In the genomic region with DNA sequence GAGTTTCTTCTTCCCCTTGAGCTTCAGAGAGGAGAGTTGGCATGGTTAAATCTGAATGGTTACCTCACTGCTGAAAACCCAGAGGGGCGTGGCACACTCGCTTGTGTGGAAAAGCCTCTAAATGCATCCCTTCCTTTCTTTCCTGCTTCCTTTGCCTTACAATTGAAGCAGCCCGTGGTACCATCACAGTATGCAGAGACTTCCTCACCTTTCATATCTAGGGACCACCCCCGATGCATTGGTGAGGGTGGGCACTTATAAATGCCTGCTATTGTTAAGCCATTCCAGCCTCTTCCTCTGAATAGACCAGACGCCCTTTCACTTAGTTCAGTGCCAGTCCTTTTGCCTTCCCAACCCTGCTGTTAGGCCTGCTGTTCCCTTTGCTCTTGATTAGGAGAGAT, we compare ENCODE assay signal across 15 cellular contexts. TPM values are rescaled to one million over a fixed set of nuclear protein-coding genes. Genes with fewer than 3 reads are reported as not detected.
DNase-seq lines count a peak whose midpoint lies in the region; ATAC-seq and TF ChIP-seq lines count a peak whose summit lies in the region.
"Had no signal": no experiment of that assay in that cellular context is flagged by ENCODE, and none has a peak within 500 bp of the region (broad histone marks: within the 10 kb centered on the region; RNA-seq: fewer than 3 reads in every experiment).

No MANE protein-coding gene starts in this region.

- ATAC-seq in activated B cell treated with CpG ODN at 0.5 μM for 24 hours (ENCODE audit: low read depth) (no peak), sciatic nerve (peak; percentile 49), PC-3 (no peak)
- ATAC-seq: K562 had no signal

- no peak overlapping the region for H3K9ac ChIP-seq in PC-3 (ENCODE audit: low read length)

- H3K27me3 ChIP-seq in prostate gland (replicated peaks; ENCODE audit: insufficient read depth) (no peaks in the 10 kb centered on the region), PC-3 (ENCODE audit: low read length) (no peaks in the 10 kb centered on the region)
- H3K27me3 ChIP-seq: brain microvascular endothelial cell had no signal

- no peak for TF ChIP-seq CTCF in activated B cell treated with CpG ODN at 0.5 μM for 24 hours (IDR thresholded peaks at IDR 0.05)
- no peak for TF ChIP-seq CTCF in fibroblast of the aortic adventitia (IDR thresholded peaks at IDR 0.05; ENCODE audit: insufficient read depth, low read length)
- TF ChIP-seq CTCF in prostate gland (IDR thresholded peaks at IDR 0.05), result no peak
- TF ChIP-seq CTCF in PC-3 (conservative IDR thresholded peaks at IDR 0.05; ENCODE audit: low read depth, low read length), result no peak

- no peak for TF ChIP-seq POLR2A in prostate gland (IDR thresholded peaks at IDR 0.05)

- BruUV-seq in PC-3 (replicated peaks; lab: Mats Ljungman, UMichigan), result no TSS peak

- H3K4me1 Mint-ChIP-seq in activated B cell treated with CpG ODN at 0.5 μM for 24 hours, result peaks cover 38% of the 10 kb centered on the region

- no peaks in the 10 kb centered on the region for H4K20me1 ChIP-seq in PC-3 (ENCODE audit: low read length)

- H3K4me3 Mint-ChIP-seq in activated B cell treated with CpG ODN at 0.5 μM for 24 hours, result no peak overlapping the region

- CTCF ChIA-PET in activated B cell treated with CpG ODN at 0.5 μM for 24 hours (lab: Charles Lee) (no interaction called here), PC-3 (lab: Charles Lee) (no interaction called here)

- WGBS in prostate gland, result 64% methylated on average over 5 of the region's 5 CpGs

- no peak overlapping the region for H3K4me2 ChIP-seq in PC-3 (ENCODE audit: low read length)

- H3K9me3 ChIP-seq in prostate gland (no peaks in the 10 kb centered on the region), PC-3 (ENCODE audit: low read length) (no peaks in the 10 kb centered on the region)

- POLR2A ChIA-PET in activated B cell treated with CpG ODN at 0.5 μM for 24 hours (lab: Charles Lee), result interaction anchor here (0.5 to 2.2 kb wide), 3 partner anchors 10 to 22 kb away, joined by 6 to 32 read pairs (median 6); partner anchors contain the start of gene LAX1
- POLR2A ChIA-PET in PC-3 (lab: Charles Lee; ENCODE audit: unreplicated experiment), result no interaction called here

- peak overlapping the region; percentile 10 for H3K27ac Mint-ChIP-seq in activated B cell treated with CpG ODN at 0.5 μM for 24 hours

- H3K4me1 ChIP-seq in prostate gland (replicated peaks) (peaks cover 4% of the 10 kb centered on the region), PC-3 (ENCODE audit: insufficient read depth, low read length) (no peaks in the 10 kb centered on the region)

- no peak overlapping the region for H3K27ac ChIP-seq in prostate gland
- no peak overlapping the region for H3K27ac ChIP-seq in PC-3 (ENCODE audit: low read length)
- H3K27ac ChIP-seq: brain microvascular endothelial cell had no signal

- H3K36me3 Mint-ChIP-seq in activated B cell treated with CpG ODN at 0.5 μM for 24 hours (ENCODE audit: low read depth), result peaks cover 4% of the 10 kb centered on the region

- H3F3A ChIP-seq in PC-3 (ENCODE audit: low read length, unreplicated experiment), result no peaks in the 10 kb centered on the region

- H3K4me3 ChIP-seq in fibroblast of the aortic adventitia (ENCODE audit: low read depth, low read length), result no peak overlapping the region
- H3K4me3 ChIP-seq in prostate gland, result no peak overlapping the region
- H3K4me3 ChIP-seq in PC-3 (ENCODE audit: low read length), result no peak overlapping the region
- H3K4me3 ChIP-seq: K562 had no signal

- no peaks in the 10 kb centered on the region for H3K27me3 Mint-ChIP-seq in activated B cell treated with CpG ODN at 0.5 μM for 24 hours

- no peaks in the 10 kb centered on the region for H3K79me2 ChIP-seq in PC-3 (ENCODE audit: low read length)

- DNase-seq in G401 (ENCODE audit: low spot score), result peak; percentile 86
- DNase-seq in activated B cell treated with CpG ODN at 0.5 μM for 24 hours, result no peak
- peak; percentile 9 for DNase-seq in fibroblast of the aortic adventitia (ENCODE audit: low read depth)
- no peak for DNase-seq in sciatic nerve (ENCODE audit: low spot score)
- DNase-seq in prostate gland (ENCODE audit: low spot score), result no peak
- no peak for DNase-seq in PC-3
- no peak for DNase-seq in NCI-H748 (lab: John Stamatoyannopoulos, UW; ENCODE audit: unreplicated experiment)
- DNase-seq: activated T-cell treated with anti-CD3 and anti-CD28 coated beads, Interleukin-2, amount 50 U/mL, for 1 hour; erythroblast; NCI-H1436 treated with DMSO at 0.1 percent for 48 hours; NCI-H69; retina; SHP77 treated with DMSO at 0.1 percent for 48 hours had no signal

- no peak overlapping the region for H2AFZ ChIP-seq in PC-3 (ENCODE audit: low read length)

- H3K9me2 ChIP-seq in PC-3 (replicated peaks; ENCODE audit: low read length), result no peaks in the 10 kb centered on the region

- no peaks in the 10 kb centered on the region for H3K36me3 ChIP-seq in prostate gland
- H3K36me3 ChIP-seq in PC-3 (ENCODE audit: low read depth, low read length), result peaks cover 8% of the 10 kb centered on the region

- no peaks in the 10 kb centered on the region for H3K9me3 Mint-ChIP-seq in activated B cell treated with CpG ODN at 0.5 μM for 24 hours

- intact Hi-C loops in activated B cell treated with CpG ODN at 0.5 μM for 24 hours (cut with micrococcal nuclease) (no loop called here), sciatic nerve (cut with DNase I) (no loop called here), prostate gland (cut with DNase I) (no loop called here), PC-3 (cut with micrococcal nuclease) (no loop called here)

- in situ Hi-C loops in G401 (cut with HindIII; ENCODE audit: low sequenced_read_pairs), result no loop called here

RNA-seq across cellular contexts. Expression of gene LAX1, which starts 21.9 kb away (rescaled TPM):
- not detected in 2 replicates for total RNA-seq in G401 (2014; rRNA removed; shearing (Covaris generic))
- 12.0 and 13.5 TPM in 2 replicates for total RNA-seq in activated B cell treated with CpG ODN at 0.5 μM for 24 hours
- total RNA-seq in fibroblast of the aortic adventitia (ENCODE audit: low replicate concordance), result 0.74 TPM in 1 of 2 replicates, not detected in the other
- total RNA-seq in sciatic nerve, result 1.6 TPM
- total RNA-seq in prostate gland, result under 1 TPM; 0.05 to 0.40 TPM
- not detected in 2 replicates for total RNA-seq in PC-3 (2014; rRNA removed)
- total RNA-seq: K562 had no signal

RNA-seq across cellular contexts. Expression of gene ZBED6, which starts 52.3 kb away (rescaled TPM):
- total RNA-seq in G401 (2014; rRNA removed; shearing (Covaris generic)), result 4.2 and 7.4 TPM in 2 replicates
- total RNA-seq in activated B cell treated with CpG ODN at 0.5 μM for 24 hours (26.3 and 31.4 TPM in 2 replicates), fibroblast of the aortic adventitia (ENCODE audit: low replicate concordance) (8.7 and 30.5 TPM in 2 replicates), sciatic nerve (52.3 TPM), prostate gland (10 to 100 TPM in 1 of 2 donors, 1 to 10 TPM in 1; 5.8 to 27.6 TPM), PC-3 (2014; rRNA removed) (12.9 and 13.1 TPM in 2 replicates)

RNA-seq across cellular contexts. Expression of gene ZC3H11A, which starts 52.3 kb away (rescaled TPM):
- total RNA-seq in G401 (2014; rRNA removed; shearing (Covaris generic)), result 40.6 and 57.6 TPM in 2 replicates
- total RNA-seq in activated B cell treated with CpG ODN at 0.5 μM for 24 hours (85.6 and 91.6 TPM in 2 replicates), fibroblast of the aortic adventitia (ENCODE audit: low replicate concordance) (108 and 166 TPM in 2 replicates), sciatic nerve (84.7 TPM), prostate gland (100 to 1,000 TPM in 1 of 2 donors, 10 to 100 TPM in 1; 88.3 to 111 TPM), PC-3 (2014; rRNA removed) (64.6 and 77.9 TPM in 2 replicates)

Comparison
In these comparisons a context has a peak if more than half of its experiments do, and no peak if none do; other contexts are left out.
1. DNase-seq: peak in G401 (single experiment) and fibroblast of the aortic adventitia (single experiment); none in activated B cell treated with CpG ODN at 0.5 μM for 24 hours (single experiment), sciatic nerve (single experiment), prostate gland (single experiment), PC-3 (single experiment) and NCI-H748 (single experiment).